ENCODE assay signal across 1 cellular context in genomic region chr17:67492251-67492740, GRCh38.
TF ChIP-seq lines count a peak whose summit lies in the region.

No MANE protein-coding gene starts in this region.

TF ChIP-seq in HEK293, 187 proteins besides CTCF, POLR2A, EP300 and RAD21 (continued from another document):
- TF ChIP-seq ATF2 (tag by site-specific recombination; IDR thresholded peaks at IDR 0.05; ENCODE audit: low read depth) = 0 out of 2 replicates have a peak, but pooled peaks have one; percentile 31
